In the genomic region with DNA sequence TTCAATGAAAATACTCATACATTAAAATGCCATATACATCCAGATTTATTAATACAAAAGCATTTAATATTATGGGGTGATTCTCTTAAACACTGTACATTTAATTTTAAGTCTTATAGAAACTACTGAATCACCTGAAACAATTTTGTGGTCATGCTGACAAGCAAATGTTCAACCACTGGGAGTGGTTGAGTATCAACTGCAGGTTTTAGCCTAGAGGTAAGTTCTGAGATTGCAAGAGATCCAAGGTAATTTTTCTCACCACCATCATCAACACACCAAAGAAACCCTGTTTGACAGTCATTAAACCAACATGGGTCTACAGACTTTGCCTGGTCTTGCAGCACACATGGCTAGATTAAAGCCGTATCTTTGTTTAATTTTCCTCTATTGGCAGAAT, we compare ENCODE assay signal across 12 cellular contexts.
DNase-seq lines count a peak whose midpoint lies in the region; ATAC-seq, FAIRE-seq and TF ChIP-seq lines count a peak whose summit lies in the region.
"Had no signal": no experiment of that assay in that cellular context is flagged by ENCODE, and none has a peak within 500 bp of the region (broad histone marks: within the 10 kb centered on the region; RNA-seq: fewer than 3 reads in every experiment).

No MANE protein-coding gene starts in this region.

- no peak overlapping the region for H2AFZ ChIP-seq in Karpas-422 (ENCODE audit: low read length)

- ATAC-seq in HG03095 (IDR thresholded peaks at IDR 0.05; ENCODE audit: unreplicated experiment) = no peak

- no peak overlapping the region for H3K4me2 ChIP-seq in Karpas-422 (ENCODE audit: low read depth, low read length, poor library complexity, severe bottlenecking)

- H3K4me3 ChIP-seq in Karpas-422 (ENCODE audit: low read length) = no peak overlapping the region
- H3K4me3 ChIP-seq: uterus had no signal

- H3K79me2 ChIP-seq in Karpas-422 (ENCODE audit: low read length) = no peaks in the 10 kb centered on the region

- no peaks in the 10 kb centered on the region for H3K27me3 Mint-ChIP-seq in neural crest cell (ENCODE audit: low read depth)

- H4K20me1 ChIP-seq in Karpas-422 (ENCODE audit: insufficient read depth, low read depth, low read length) = no peaks in the 10 kb centered on the region

- no peak for FAIRE-seq in H54 (lab: Jason Lieb, UNC)

- TF ChIP-seq POLR2A in H54 (IDR thresholded peaks at IDR 0.05; ENCODE audit: low read depth, low read length) = no peak

- no peaks in the 10 kb centered on the region for H3K36me3 Mint-ChIP-seq in neural crest cell (ENCODE audit: low read depth)

- no peaks in the 10 kb centered on the region for H3K9me3 Mint-ChIP-seq in neural crest cell

- no peak overlapping the region for H3K27ac Mint-ChIP-seq in neural crest cell (ENCODE audit: unreplicated experiment)

- no peak overlapping the region for H3K27ac ChIP-seq in Karpas-422 (ENCODE audit: low read length)
- H3K27ac ChIP-seq: uterus had no signal

- no peaks in the 10 kb centered on the region for H3K9me2 ChIP-seq in Karpas-422 (replicated peaks; ENCODE audit: insufficient read depth, low read length)

- DNase-seq in NCI-H82 (lab: John Stamatoyannopoulos, UW) (peak; percentile 55), NCI-H82 treated with DMSO at 0.1 percent for 48 hours (lab: John Stamatoyannopoulos, UW; ENCODE audit: unreplicated experiment) (no peak), H54 (ENCODE audit: insufficient read length, low spot score) (peak; percentile 12), Karpas-422 (peak; percentile 49), neural crest cell (ENCODE audit: low read depth, low spot score) (no peak), glomerular visceral epithelial cell (ENCODE audit: extremely low spot score) (no peak), SHP77 (lab: John Stamatoyannopoulos, UW) (no peak)
- DNase-seq: amygdala, kidney, Right ventricle myocardium superior, uterus had no signal

- H3K27me3 ChIP-seq in Karpas-422 (ENCODE audit: low read length) = no peaks in the 10 kb centered on the region
- H3K27me3 ChIP-seq: uterus had no signal

- H3K9ac ChIP-seq in Karpas-422 (ENCODE audit: low read length) = no peak overlapping the region

- no peaks in the 10 kb centered on the region for H3K36me3 ChIP-seq in Karpas-422 (ENCODE audit: insufficient read depth, low read length)
- H3K36me3 ChIP-seq: uterus had no signal

- no peak overlapping the region for H3K4me3 Mint-ChIP-seq in neural crest cell

- H3K4me1 Mint-ChIP-seq in neural crest cell = peaks cover 86% of the 10 kb centered on the region

- H3K9me3 ChIP-seq in Karpas-422 (ENCODE audit: low read length) = no peaks in the 10 kb centered on the region
- H3K9me3 ChIP-seq: uterus had no signal

- peak; percentile 55 for TF ChIP-seq CTCF in neural crest cell (conservative IDR thresholded peaks at IDR 0.05)

- no peaks in the 10 kb centered on the region for H3K4me1 ChIP-seq in Karpas-422 (ENCODE audit: low read length)
- H3K4me1 ChIP-seq: uterus had no signal

Comparison
In these comparisons a context has a peak if more than half of its experiments do, and no peak if none do; other contexts are left out.
1. DNase-seq: peak in NCI-H82 (single experiment), H54 (single experiment) and Karpas-422 (single experiment); none in NCI-H82 treated with DMSO at 0.1 percent for 48 hours (single experiment), neural crest cell (single experiment), glomerular visceral epithelial cell (single experiment) and SHP77 (0 of 2).